In genomic region chr16:83723901-83724300, GRCh38 we compare ENCODE assay signal across 32 cellular contexts.
"Had no signal": no experiment of that assay in that cellular context is flagged by ENCODE, and none has a peak within 500 bp of the region (broad histone marks: within the 10 kb centered on the region; RNA-seq: fewer than 3 reads in every experiment).

No MANE protein-coding gene starts in this region.

- DNase-seq: activated CD4-positive, alpha-beta memory T cell treated with anti-CD3 and anti-CD28 coated beads, Interleukin-2, amount 10 ng/mL, durations not matched to agents 7 days and 5 days; activated CD4-positive, alpha-beta T cell treated with anti-CD3 and anti-CD28 coated beads for 1 hour; activated CD4-positive, alpha-beta T cell treated with anti-CD3 and anti-CD28 coated beads for 36 hours; activated CD4-positive, alpha-beta T cell treated with anti-CD3 and anti-CD28 coated beads for 48 hours; activated CD4-positive, alpha-beta T cell treated with anti-CD3 and anti-CD28 coated beads, Interleukin-2, amount 10 ng/mL, durations not matched to agents 7 days and 5 days; activated CD4-positive, alpha-beta T cell treated with anti-CD3 and anti-CD28 coated beads, Interleukin-2, amount 50 U/mL, for 48 hours; activated CD4-positive, CD25-positive, alpha-beta regulatory T cell; activated CD8-positive, alpha-beta memory T cell treated with anti-CD3 and anti-CD28 coated beads for 24 hours; activated CD8-positive, alpha-beta memory T cell treated with anti-CD3 and anti-CD28 coated beads, Interleukin-2, amount 10 ng/mL, durations not matched to agents 7 days and 5 days; activated CD8-positive, alpha-beta memory T cell treated with anti-CD3 and anti-CD28 coated beads, Interleukin-2, amount 50 U/mL, for 48 hours; activated CD8-positive, alpha-beta T cell treated with anti-CD3 and anti-CD28 coated beads, Interleukin-2, amount 10 ng/mL, durations not matched to agents 7 days and 5 days; activated effector memory CD4-positive, alpha-beta T cell treated with Interleukin-2 at 50 U/mL for 16 hours; activated gamma-delta T cell; activated naive CD4-positive, alpha-beta T cell treated with anti-CD3 and anti-CD28 coated beads, Interleukin-2, amount 10 ng/mL, durations not matched to agents 7 days and 5 days; activated naive CD4-positive, alpha-beta T cell treated with Interleukin-2 at 50 U/mL for 16 hours; activated naive CD8-positive, alpha-beta T cell treated with anti-CD3 and anti-CD28 coated beads, Interleukin-2, amount 50 U/mL, for 24 hours; activated T-cell treated with anti-CD3 and anti-CD28 coated beads, Interleukin-2, amount 50 U/mL, for 24 hours; activated T-cell treated with anti-CD3 and anti-CD28 coated beads, Interleukin-2, amount 50 U/mL, for 48 hours; amygdala; anterior cingulate cortex; central memory CD4-positive, alpha-beta T cell; T-helper 17 cell; T-helper 9 cell; WERI-Rb-1 had no signal

- H3K27me3 ChIP-seq: ascending aorta had no signal

- ATAC-seq: activated CD4-positive, alpha-beta T cell treated with anti-CD3 and anti-CD28 coated beads for 36 hours; activated CD4-positive, CD25-positive, alpha-beta regulatory T cell treated with anti-CD3 and anti-CD28 coated beads, Interleukin-2, amount 50 U/mL, for 24 hours; activated CD8-positive, alpha-beta memory T cell treated with anti-CD3 and anti-CD28 coated beads, Interleukin-2, amount 10 ng/mL, durations not matched to agents 7 days and 5 days; activated CD8-positive, alpha-beta T cell treated with anti-CD3 and anti-CD28 coated beads, Interleukin-2, amount 10 ng/mL, durations not matched to agents 7 days and 5 days; activated naive CD8-positive, alpha-beta T cell treated with anti-CD3 and anti-CD28 coated beads, Interleukin-2, amount 50 U/mL, for 24 hours; T-helper 17 cell; WTC11 had no signal

- H3K4me1 ChIP-seq: ascending aorta had no signal

- H3K27ac ChIP-seq: ascending aorta, WERI-Rb-1 had no signal

- H3K36me3 ChIP-seq: ascending aorta, WERI-Rb-1 had no signal

- H3K4me1 Mint-ChIP-seq: activated CD4-positive, alpha-beta T cell treated with anti-CD3 and anti-CD28 coated beads for 36 hours; activated naive CD4-positive, alpha-beta T cell treated with anti-CD3 and anti-CD28 coated beads, Interleukin-2, amount 50 U/mL, for 24 hours; activated naive CD8-positive, alpha-beta T cell treated with anti-CD3 and anti-CD28 coated beads, Interleukin-2, amount 50 U/mL, for 24 hours; brain; T-helper 17 cell had no signal

- H3K27me3 Mint-ChIP-seq: activated CD4-positive, alpha-beta memory T cell treated with anti-CD3 and anti-CD28 coated beads, Interleukin-2, amount 10 ng/mL, durations not matched to agents 7 days and 5 days; activated CD4-positive, alpha-beta T cell treated with anti-CD3 and anti-CD28 coated beads, Interleukin-2, amount 10 ng/mL, durations not matched to agents 7 days and 5 days; activated CD8-positive, alpha-beta memory T cell treated with anti-CD3 and anti-CD28 coated beads, Interleukin-2, amount 10 ng/mL, durations not matched to agents 7 days and 5 days; activated naive CD4-positive, alpha-beta T cell treated with anti-CD3 and anti-CD28 coated beads, Interleukin-2, amount 10 ng/mL, durations not matched to agents 7 days and 5 days; activated naive CD4-positive, alpha-beta T cell treated with anti-CD3 and anti-CD28 coated beads, Interleukin-2, amount 50 U/mL, for 24 hours; activated naive CD8-positive, alpha-beta T cell treated with anti-CD3 and anti-CD28 coated beads, Interleukin-2, amount 50 U/mL, for 24 hours; T-helper 17 cell had no signal

- H3K4me3 Mint-ChIP-seq: activated CD4-positive, alpha-beta memory T cell treated with anti-CD3 and anti-CD28 coated beads, Interleukin-2, amount 10 ng/mL, durations not matched to agents 7 days and 5 days; activated CD4-positive, alpha-beta T cell treated with anti-CD3 and anti-CD28 coated beads for 36 hours; activated CD4-positive, alpha-beta T cell treated with anti-CD3 and anti-CD28 coated beads, Interleukin-2, amount 10 ng/mL, durations not matched to agents 7 days and 5 days; activated CD8-positive, alpha-beta memory T cell treated with anti-CD3 and anti-CD28 coated beads, Interleukin-2, amount 10 ng/mL, durations not matched to agents 7 days and 5 days; activated CD8-positive, alpha-beta T cell treated with anti-CD3 and anti-CD28 coated beads, Interleukin-2, amount 10 ng/mL, durations not matched to agents 7 days and 5 days; activated naive CD4-positive, alpha-beta T cell treated with anti-CD3 and anti-CD28 coated beads, Interleukin-2, amount 10 ng/mL, durations not matched to agents 7 days and 5 days; activated naive CD4-positive, alpha-beta T cell treated with anti-CD3 and anti-CD28 coated beads, Interleukin-2, amount 50 U/mL, for 24 hours; activated naive CD8-positive, alpha-beta T cell; activated naive CD8-positive, alpha-beta T cell treated with anti-CD3 and anti-CD28 coated beads, Interleukin-2, amount 50 U/mL, for 24 hours; activated T-cell treated with anti-CD3 and anti-CD28 coated beads, Interleukin-2, amount 50 U/mL, for 24 hours; brain; T-helper 17 cell; T-helper 2 cell treated with Interferon-gamma antibody and Interleukin-4, amounts not matched to agents 5 μg/mL and 100 μg/mL, for 36 hours; WTC11 had no signal

- H3K9me3 Mint-ChIP-seq: activated naive CD4-positive, alpha-beta T cell treated with anti-CD3 and anti-CD28 coated beads, Interleukin-2, amount 50 U/mL, for 24 hours; activated naive CD8-positive, alpha-beta T cell treated with anti-CD3 and anti-CD28 coated beads, Interleukin-2, amount 50 U/mL, for 24 hours; activated T-cell treated with anti-CD3 and anti-CD28 coated beads, Interleukin-2, amount 50 U/mL, for 24 hours had no signal

- H3K36me3 Mint-ChIP-seq: activated naive CD4-positive, alpha-beta T cell treated with anti-CD3 and anti-CD28 coated beads, Interleukin-2, amount 10 ng/mL, durations not matched to agents 7 days and 5 days; activated naive CD4-positive, alpha-beta T cell treated with anti-CD3 and anti-CD28 coated beads, Interleukin-2, amount 50 U/mL, for 24 hours; activated naive CD8-positive, alpha-beta T cell; brain; WTC11 had no signal

- H3K27ac Mint-ChIP-seq: activated CD4-positive, alpha-beta memory T cell treated with anti-CD3 and anti-CD28 coated beads, Interleukin-2, amount 10 ng/mL, durations not matched to agents 7 days and 5 days; activated CD4-positive, alpha-beta T cell treated with anti-CD3 and anti-CD28 coated beads for 36 hours; activated CD4-positive, alpha-beta T cell treated with anti-CD3 and anti-CD28 coated beads, Interleukin-2, amount 10 ng/mL, durations not matched to agents 7 days and 5 days; activated CD8-positive, alpha-beta memory T cell treated with anti-CD3 and anti-CD28 coated beads, Interleukin-2, amount 10 ng/mL, durations not matched to agents 7 days and 5 days; activated CD8-positive, alpha-beta T cell treated with anti-CD3 and anti-CD28 coated beads, Interleukin-2, amount 10 ng/mL, durations not matched to agents 7 days and 5 days; activated naive CD4-positive, alpha-beta T cell treated with anti-CD3 and anti-CD28 coated beads, Interleukin-2, amount 10 ng/mL, durations not matched to agents 7 days and 5 days; activated naive CD4-positive, alpha-beta T cell treated with anti-CD3 and anti-CD28 coated beads, Interleukin-2, amount 50 U/mL, for 24 hours; activated naive CD8-positive, alpha-beta T cell; activated naive CD8-positive, alpha-beta T cell treated with anti-CD3 and anti-CD28 coated beads, Interleukin-2, amount 50 U/mL, for 24 hours; activated T-cell treated with anti-CD3 and anti-CD28 coated beads, Interleukin-2, amount 50 U/mL, for 24 hours; activated T-helper 2 cell treated with anti-CD3 and anti-CD28 coated beads, Interferon-gamma antibody, Interleukin-2, Interleukin-4, amounts not matched to agents 10 μg/mL and 5 μg/mL and 100 μg/mL, durations not matched to agents 14 hours and 24 hours and 36 hours; brain; T-helper 17 cell; T-helper 2 cell treated with Interferon-gamma antibody and Interleukin-4, amounts not matched to agents 5 μg/mL and 100 μg/mL, for 36 hours; WTC11 had no signal

- H3K9me3 ChIP-seq: ascending aorta had no signal

- H3K4me3 ChIP-seq: ascending aorta had no signal
